Comparison of ENCODE assay signal across 33 cellular contexts in the genomic region with DNA sequence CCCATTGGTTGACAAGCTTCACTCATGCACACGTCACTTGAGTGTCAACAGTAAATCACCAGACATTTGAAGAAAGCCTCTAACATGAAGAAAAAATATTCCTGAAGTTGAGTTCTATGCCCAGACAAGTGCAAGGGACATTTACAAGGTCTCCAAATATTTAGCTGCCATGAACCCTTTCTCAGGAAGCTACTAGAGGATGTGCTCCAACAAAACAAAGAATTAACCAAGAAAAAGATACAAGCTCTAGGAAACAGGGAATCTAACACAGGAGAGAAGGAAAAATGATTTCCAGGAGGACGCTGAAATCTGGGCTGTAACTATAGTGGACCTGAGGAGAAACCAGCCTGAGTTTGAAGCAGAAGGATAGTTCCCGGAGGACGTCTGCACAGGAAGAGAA.
"Had no signal": no experiment of that assay in that cellular context is flagged by ENCODE, and none has a peak within 500 bp of the region (broad histone marks: within the 10 kb centered on the region; RNA-seq: fewer than 3 reads in every experiment).

No MANE protein-coding gene starts in this region.

- H3K27ac ChIP-seq: adrenal gland, body of pancreas, brain microvascular endothelial cell, breast epithelium, VCaP had no signal

- H3K4me1 ChIP-seq: adrenal gland, body of pancreas, breast epithelium had no signal

- H3K9me3 ChIP-seq: adrenal gland, body of pancreas had no signal

- DNase-seq: activated CD4-positive, alpha-beta memory T cell treated with anti-CD3 and anti-CD28 coated beads, Interleukin-2, amount 10 ng/mL, durations not matched to agents 7 days and 5 days; activated CD4-positive, alpha-beta T cell treated with anti-CD3 and anti-CD28 coated beads for 1 hour; activated CD4-positive, alpha-beta T cell treated with anti-CD3 and anti-CD28 coated beads for 36 hours; activated CD4-positive, alpha-beta T cell treated with anti-CD3 and anti-CD28 coated beads for 48 hours; activated CD4-positive, alpha-beta T cell treated with anti-CD3 and anti-CD28 coated beads, Interleukin-2, amount 10 ng/mL, durations not matched to agents 7 days and 5 days; activated CD4-positive, alpha-beta T cell treated with anti-CD3 and anti-CD28 coated beads, Interleukin-2, amount 50 U/mL, for 48 hours; activated CD4-positive, CD25-positive, alpha-beta regulatory T cell; activated CD8-positive, alpha-beta memory T cell treated with anti-CD3 and anti-CD28 coated beads, Interleukin-2, amount 10 ng/mL, durations not matched to agents 7 days and 5 days; activated CD8-positive, alpha-beta memory T cell treated with anti-CD3 and anti-CD28 coated beads, Interleukin-2, amount 50 U/mL, for 48 hours; activated CD8-positive, alpha-beta T cell treated with anti-CD3 and anti-CD28 coated beads, Interleukin-2, amount 10 ng/mL, durations not matched to agents 7 days and 5 days; activated effector memory CD4-positive, alpha-beta T cell treated with anti-CD3 and anti-CD28 coated beads, Interleukin-2, amount 50 U/mL, for 16 hours; activated gamma-delta T cell treated with Interleukin-2 at 50 U/mL for 16 hours; activated naive CD4-positive, alpha-beta T cell; activated naive CD4-positive, alpha-beta T cell treated with anti-CD3 and anti-CD28 coated beads for 36 hours; activated naive CD4-positive, alpha-beta T cell treated with anti-CD3 and anti-CD28 coated beads, Interleukin-2, amount 50 U/mL, for 16 hours; activated naive CD8-positive, alpha-beta T cell treated with anti-CD3 and anti-CD28 coated beads for 36 hours; activated T-cell treated with anti-CD3 and anti-CD28 coated beads, Interleukin-2, amount 50 U/mL, for 24 hours; activated T-cell treated with anti-CD3 and anti-CD28 coated beads, Interleukin-2, amount 50 U/mL, for 48 hours; adrenal gland; amniotic stem cell; aorta; body of pancreas; brain microvascular endothelial cell; central memory CD4-positive, alpha-beta T cell; T-helper 1 cell; T-helper 2 cell; T-helper 9 cell had no signal

- H3K27me3 Mint-ChIP-seq: activated CD4-positive, alpha-beta memory T cell treated with anti-CD3 and anti-CD28 coated beads, Interleukin-2, amount 10 ng/mL, durations not matched to agents 7 days and 5 days; activated CD4-positive, alpha-beta T cell treated with anti-CD3 and anti-CD28 coated beads for 36 hours; activated CD8-positive, alpha-beta memory T cell treated with anti-CD3 and anti-CD28 coated beads, Interleukin-2, amount 10 ng/mL, durations not matched to agents 7 days and 5 days; activated T-cell treated with anti-CD3 and anti-CD28 coated beads, Interleukin-2, amount 50 U/mL, for 24 hours had no signal

- H3K4me3 ChIP-seq: adrenal gland, body of pancreas, breast epithelium had no signal

- H3K27ac Mint-ChIP-seq: activated CD4-positive, alpha-beta memory T cell treated with anti-CD3 and anti-CD28 coated beads, Interleukin-2, amount 10 ng/mL, durations not matched to agents 7 days and 5 days; activated CD4-positive, alpha-beta T cell treated with anti-CD3 and anti-CD28 coated beads for 36 hours; activated CD4-positive, alpha-beta T cell treated with anti-CD3 and anti-CD28 coated beads, Interleukin-2, amount 10 ng/mL, durations not matched to agents 7 days and 5 days; activated CD8-positive, alpha-beta memory T cell treated with anti-CD3 and anti-CD28 coated beads, Interleukin-2, amount 10 ng/mL, durations not matched to agents 7 days and 5 days; activated CD8-positive, alpha-beta T cell treated with anti-CD3 and anti-CD28 coated beads, Interleukin-2, amount 10 ng/mL, durations not matched to agents 7 days and 5 days; activated naive CD4-positive, alpha-beta T cell treated with anti-CD3 and anti-CD28 coated beads for 36 hours; activated naive CD4-positive, alpha-beta T cell treated with anti-CD3 and anti-CD28 coated beads, Interleukin-2, amount 50 U/mL, for 72 hours; activated naive CD8-positive, alpha-beta T cell treated with anti-CD3 and anti-CD28 coated beads for 36 hours; activated T-cell treated with anti-CD3 and anti-CD28 coated beads, Interleukin-2, amount 50 U/mL, for 24 hours; T-helper 1 cell treated with Interleukin-12 subunit alpha and Interleukin-12 subunit beta and Interleukin-4 antibody, amounts not matched to agents 30 μg/mL and 1 μg/mL, for 36 hours; T-helper 2 cell treated with Interferon-gamma antibody and Interleukin-4, amounts not matched to agents 5 μg/mL and 100 μg/mL, for 36 hours had no signal

- H3K36me3 ChIP-seq: adrenal gland, brain microvascular endothelial cell, breast epithelium had no signal

- H3K4me3 Mint-ChIP-seq: activated CD4-positive, alpha-beta memory T cell treated with anti-CD3 and anti-CD28 coated beads, Interleukin-2, amount 10 ng/mL, durations not matched to agents 7 days and 5 days; activated CD4-positive, alpha-beta T cell treated with anti-CD3 and anti-CD28 coated beads for 36 hours; activated CD4-positive, alpha-beta T cell treated with anti-CD3 and anti-CD28 coated beads, Interleukin-2, amount 10 ng/mL, durations not matched to agents 7 days and 5 days; activated CD8-positive, alpha-beta memory T cell treated with anti-CD3 and anti-CD28 coated beads, Interleukin-2, amount 10 ng/mL, durations not matched to agents 7 days and 5 days; activated CD8-positive, alpha-beta T cell treated with anti-CD3 and anti-CD28 coated beads, Interleukin-2, amount 10 ng/mL, durations not matched to agents 7 days and 5 days; activated naive CD4-positive, alpha-beta T cell treated with anti-CD3 and anti-CD28 coated beads for 36 hours; activated naive CD8-positive, alpha-beta T cell treated with anti-CD3 and anti-CD28 coated beads for 36 hours; activated T-cell treated with anti-CD3 and anti-CD28 coated beads, Interleukin-2, amount 50 U/mL, for 24 hours; T-helper 1 cell treated with Interleukin-12 subunit alpha and Interleukin-12 subunit beta and Interleukin-4 antibody, amounts not matched to agents 30 μg/mL and 1 μg/mL, for 36 hours; T-helper 2 cell treated with Interferon-gamma antibody and Interleukin-4, amounts not matched to agents 5 μg/mL and 100 μg/mL, for 36 hours had no signal

- H3K27me3 ChIP-seq: adrenal gland, body of pancreas, brain microvascular endothelial cell, breast epithelium had no signal

- ATAC-seq: activated CD4-positive, alpha-beta T cell treated with anti-CD3 and anti-CD28 coated beads for 36 hours; activated CD4-positive, CD25-positive, alpha-beta regulatory T cell treated with anti-CD3 and anti-CD28 coated beads, Interleukin-2, amount 50 U/mL, for 24 hours; activated CD8-positive, alpha-beta memory T cell treated with anti-CD3 and anti-CD28 coated beads, Interleukin-2, amount 10 ng/mL, durations not matched to agents 7 days and 5 days; activated CD8-positive, alpha-beta T cell treated with anti-CD3 and anti-CD28 coated beads, Interleukin-2, amount 10 ng/mL, durations not matched to agents 7 days and 5 days; activated naive CD4-positive, alpha-beta T cell treated with anti-CD3 and anti-CD28 coated beads, Interleukin-2, amount 50 U/mL, for 72 hours; body of pancreas had no signal
